Comparison of ENCODE assay signal across 1 cellular context in genomic region chr5:151448038-151448985, GRCh38.
TF ChIP-seq lines count a peak whose summit lies in the region.

No MANE protein-coding gene starts in this region.

TF ChIP-seq in GM23338, 12 proteins besides CTCF, POLR2A, EP300 and RAD21 (continued from another document):
- TF ChIP-seq REST (IDR thresholded peaks at IDR 0.05; ENCODE audit: unreplicated experiment), result no peak
- no peak for TF ChIP-seq STAT1 (IDR thresholded peaks at IDR 0.05; ENCODE audit: unreplicated experiment)
